ENCODE assay signal across 1 cellular context in genomic region chr11:10857604-10858504, GRCh38.
TF ChIP-seq lines count a peak whose summit lies in the region.

Gene ZBED5, minus strand, starts transcription at chr11:10858053. Its CDS starts 3,108 bp downstream, at chr11:10854945.

TF ChIP-seq in HepG2, 621 proteins besides CTCF, POLR2A, EP300 and RAD21 (continued from another document):
- TF ChIP-seq WIZ (CRISPR knock-in tag; IDR thresholded peaks at IDR 0.05) (no peak), ZFYVE20 (CRISPR knock-in tag; IDR thresholded peaks at IDR 0.05; ENCODE audit: borderline replicate concordance, low read depth) (no peak; the same call in 1 of the 2 replicates), ZNF577 (CRISPR knock-in tag; IDR thresholded peaks at IDR 0.05; ENCODE audit: borderline replicate concordance, low read depth) (no peak), KMT2A (CRISPR knock-in tag; IDR thresholded peaks at IDR 0.05) (peak; percentile 17; the same call in 1 of the 2 replicates), BATF2 (CRISPR knock-in tag; IDR thresholded peaks at IDR 0.05) (no peak), SNAI1 (CRISPR knock-in tag; IDR thresholded peaks at IDR 0.05; ENCODE audit: borderline replicate concordance) (0 out of 2 replicates have a peak, but pooled peaks have one; percentile 51), NCOR1 (IDR thresholded peaks at IDR 0.05; ENCODE audit: borderline replicate concordance, low read length) (no peak), ZSCAN20 (CRISPR knock-in tag; IDR thresholded peaks at IDR 0.05; ENCODE audit: borderline replicate concordance) (no peak), LRRFIP1 (CRISPR knock-in tag; conservative IDR thresholded peaks at IDR 0.05) (no peak), PRDM10 (CRISPR knock-in tag; IDR thresholded peaks at IDR 0.05; ENCODE audit: low read depth) (peak; percentile 37; the same call in 1 of the 2 replicates), XBP1 (CRISPR knock-in tag; IDR thresholded peaks at IDR 0.05) (no peak), ZNF20 (CRISPR knock-in tag; IDR thresholded peaks at IDR 0.05) (no peak), ZFP36 (IDR thresholded peaks at IDR 0.05; ENCODE audit: borderline replicate concordance, low read depth, low read length, partially characterized antibody) (no peak), NFIC (IDR thresholded peaks at IDR 0.05; ENCODE audit: low read length) (0 out of 2 replicates have a peak, but pooled peaks have one; percentile 10), ZSCAN30 (CRISPR knock-in tag; IDR thresholded peaks at IDR 0.05) (no peak), PREB (CRISPR knock-in tag; IDR thresholded peaks at IDR 0.05) (no peak), ZBTB7A (CRISPR knock-in tag; IDR thresholded peaks at IDR 0.05) (peak; percentile 79), HDAC6 (IDR thresholded peaks at IDR 0.05; ENCODE audit: low read depth, low read length) (no peak), PRPF4 (IDR thresholded peaks at IDR 0.05; ENCODE audit: low read depth, low read length, poor library complexity, severe bottlenecking) (no peak), ZNF761 (CRISPR knock-in tag; conservative IDR thresholded peaks at IDR 0.05) (0 out of 2 replicates have a peak, but pooled peaks have one; percentile 81), RORA (CRISPR knock-in tag; IDR thresholded peaks at IDR 0.05) (no peak), GPBP1L1 (CRISPR knock-in tag; IDR thresholded peaks at IDR 0.05) (no peak), ZNF563 (CRISPR knock-in tag; IDR thresholded peaks at IDR 0.05) (0 out of 2 replicates have a peak, but pooled peaks have one; percentile 24), TOPORS (CRISPR knock-in tag; IDR thresholded peaks at IDR 0.05) (no peak; the same call in 1 of the 2 replicates), ZFP90 (CRISPR knock-in tag; IDR thresholded peaks at IDR 0.05; ENCODE audit: borderline replicate concordance) (no peak; the same call in 1 of the 2 replicates), ZNF333 (CRISPR knock-in tag; IDR thresholded peaks at IDR 0.05; ENCODE audit: borderline replicate concordance) (no peak; the same call in 1 of the 2 replicates), ZNF281 (CRISPR knock-in tag; IDR thresholded peaks at IDR 0.05; ENCODE audit: borderline replicate concordance) (peak; percentile 57), HOXA5 (CRISPR knock-in tag; IDR thresholded peaks at IDR 0.05) (no peak), ZNF562 (CRISPR knock-in tag; IDR thresholded peaks at IDR 0.05; ENCODE audit: borderline replicate concordance) (no peak), ZNF484 (CRISPR knock-in tag; IDR thresholded peaks at IDR 0.05; ENCODE audit: borderline replicate concordance, low read depth) (no peak), PLSCR1 (CRISPR knock-in tag; IDR thresholded peaks at IDR 0.05; ENCODE audit: borderline replicate concordance) (no peak), RELA (CRISPR knock-in tag; IDR thresholded peaks at IDR 0.05) (no peak), HNRNPH1 (optimal IDR thresholded peaks at IDR 0.05; ENCODE audit: low read depth, low read length) (no peak), ZUFSP (CRISPR knock-in tag; IDR thresholded peaks at IDR 0.05; ENCODE audit: borderline replicate concordance) (no peak)
